In genomic region chr19:3041756-3042517, GRCh38 we compare ENCODE assay signal across 1 cellular context.
TF ChIP-seq lines count a peak whose summit lies in the region.

No MANE protein-coding gene starts in this region.

TF ChIP-seq in GM23338, 12 proteins besides CTCF, POLR2A, EP300 and RAD21 (continued from another document):
- TF ChIP-seq ZNF462 (CRISPR knock-in tag; IDR thresholded peaks at IDR 0.05), result no peak
- TF ChIP-seq NANOG (IDR thresholded peaks at IDR 0.05; ENCODE audit: borderline replicate concordance), result no peak
